Comparison of ENCODE assay signal across 19 cellular contexts in genomic region chr11:62088331-62088933, GRCh38. TPM values are rescaled to one million over a fixed set of nuclear protein-coding genes. Genes with fewer than 3 reads are reported as not detected.
DNase-seq lines count a peak whose midpoint lies in the region; ATAC-seq and TF ChIP-seq lines count a peak whose summit lies in the region.
"Had no signal": no experiment of that assay in that cellular context is flagged by ENCODE, and none has a peak within 500 bp of the region (broad histone marks: within the 10 kb centered on the region; RNA-seq: fewer than 3 reads in every experiment).

No MANE protein-coding gene starts in this region.

- no peak overlapping the region for H2BK5ac ChIP-seq in mesendoderm (ENCODE audit: low read length)

- H3K56ac ChIP-seq in mesendoderm (ENCODE audit: low read length) = no peak overlapping the region

- no peak for TF ChIP-seq RAD21 in HCT116 (IDR thresholded peaks at IDR 0.05; ENCODE audit: low read depth)

- H2BK15ac ChIP-seq in mesendoderm (replicated peaks; ENCODE audit: low read depth) = no peak overlapping the region

- no peak overlapping the region for H4K5ac ChIP-seq in mesendoderm (ENCODE audit: low read length)

- no peak overlapping the region for H3K4ac ChIP-seq in mesendoderm (ENCODE audit: low read depth, low read length)

- H3K79me2 ChIP-seq in HCT116 (ENCODE audit: insufficient read depth, low read length) (no peaks in the 10 kb centered on the region), mesendoderm (ENCODE audit: control insufficient read depth, insufficient read depth, low read length) (no peaks in the 10 kb centered on the region)

- H3K27me3 Mint-ChIP-seq in activated CD4-positive, alpha-beta memory T cell treated with anti-CD3 and anti-CD28 coated beads for 36 hours = peaks cover 3% of the 10 kb centered on the region

- WGBS in mesendoderm (ENCODE audit: extremely low coverage, insufficient coverage, low lambda C conversion rate) = no CpG with 5 or more reads among the region's 1 CpG
- 33 to 47% methylated on average over 1 of the region's 1 CpG for WGBS in lower leg skin, 2 donors

- CTCF ChIA-PET in HCT116 (lab: Charles Lee) = no interaction called here
- CTCF ChIA-PET in activated CD4-positive, alpha-beta memory T cell treated with anti-CD3 and anti-CD28 coated beads for 36 hours (lab: Charles Lee) = interaction anchor here (0.5 to 11.4 kb wide), 5 partner anchors 17 to 218 kb away, joined by 3 to 417 read pairs (median 4); no protein-coding TSS in a partner anchor

- RAD21 ChIA-PET in HCT116 (lab: Charles Lee; ENCODE audit: low non-redundant PET in 1 of 2, low total read pairs in 2 of 2, uncharacterized antibody in 2 of 2, unreplicated experiment in 2 of 2) = no interaction called here

- H3K23ac ChIP-seq in mesendoderm (ENCODE audit: low read length) = no peak overlapping the region

- H3K36me3 ChIP-seq in HCT116 (ENCODE audit: control insufficient read depth in 1 of 2, insufficient read depth in 2 of 2, low read length in 2 of 2) = no peaks in the 10 kb centered on the region
- H3K36me3 ChIP-seq in mesendoderm (ENCODE audit: control insufficient read depth, insufficient read depth, low read length) = no peaks in the 10 kb centered on the region

- peak; percentile 31 for DNase-seq in DMS53 (lab: John Stamatoyannopoulos, UW)
- DNase-seq in DMS53 treated with DMSO at 0.1 percent for 48 hours (lab: John Stamatoyannopoulos, UW; ENCODE audit: unreplicated experiment) = no peak
- DNase-seq in HCT116 (ENCODE audit: low read depth, low spot score) = no peak
- peak; percentile 3 for DNase-seq in astrocyte of the hippocampus (ENCODE audit: low read depth, low spot score)
- peak; percentile 27 for DNase-seq in mesendoderm
- DNase-seq in cortex of kidney (lab: John Stamatoyannopoulos, UW) = no peak
- no peak for DNase-seq in lower leg skin (ENCODE audit: low spot score in 2 of 2)
- no peak for DNase-seq in activated CD4-positive, alpha-beta memory T cell treated with anti-CD3 and anti-CD28 coated beads for 36 hours
- DNase-seq: 8988T, Caco-2, H9, NCI-H1092, NCI-H1694 treated with DMSO at 0.1 percent for 48 hours, NCI-H446 treated with DMSO at 0.1 percent for 48 hours, NCI-H774, SHP77 treated with DMSO at 0.1 percent for 48 hours had no signal

- no peaks in the 10 kb centered on the region for H3K4me1 ChIP-seq in HCT116 (ENCODE audit: control insufficient read depth in 1 of 2, insufficient read depth in 2 of 2, low read length in 2 of 2)
- no peaks in the 10 kb centered on the region for H3K4me1 ChIP-seq in mesendoderm (ENCODE audit: control insufficient read depth, low read depth, low read length)
- H3K4me1 ChIP-seq: Caco-2 had no signal

- H2BK120ac ChIP-seq in mesendoderm (ENCODE audit: low read depth, low read length) = no peak overlapping the region

- no TSS peak for BruUV-seq in HCT116 (replicated peaks; lab: Mats Ljungman, UMichigan)

- ATAC-seq in HCT116 = no peak

- no peaks in the 10 kb centered on the region for H3K9me2 ChIP-seq in HCT116 (ENCODE audit: insufficient read depth)

- H2AFZ ChIP-seq in HCT116 (ENCODE audit: low read depth, low read length, poor library complexity, severe bottlenecking) = no peak overlapping the region

- H3K27me3 ChIP-seq in HCT116 (ENCODE audit: insufficient read depth, low read length) (no peaks in the 10 kb centered on the region), mesendoderm (ENCODE audit: insufficient read depth, low read length, poor library complexity) (no peaks in the 10 kb centered on the region)

- no peak overlapping the region for H4K8ac ChIP-seq in mesendoderm (ENCODE audit: low read depth, low read length)

- H3K79me1 ChIP-seq in mesendoderm (ENCODE audit: low read length) = no peaks in the 10 kb centered on the region

- no peak overlapping the region for H3K4me3 Mint-ChIP-seq in activated CD4-positive, alpha-beta memory T cell treated with anti-CD3 and anti-CD28 coated beads for 36 hours
- H3K4me3 Mint-ChIP-seq: H9; IgD-negative memory B cell; T-helper 1 cell treated with Interleukin-12 subunit alpha and Interleukin-12 subunit beta and Interleukin-4 antibody, amounts not matched to agents 30 μg/mL and 1 μg/mL, for 36 hours had no signal

- POLR2A ChIA-PET in HCT116 (lab: Charles Lee) = interaction anchor here (0.6 to 1.4 kb wide), 2 partner anchors 20 to 190 kb away, joined by 3 to 7 read pairs; no protein-coding TSS in a partner anchor
- POLR2A ChIA-PET in activated CD4-positive, alpha-beta memory T cell treated with anti-CD3 and anti-CD28 coated beads for 36 hours (lab: Charles Lee) = no interaction called here

- no peaks in the 10 kb centered on the region for H3K4me1 Mint-ChIP-seq in activated CD4-positive, alpha-beta memory T cell treated with anti-CD3 and anti-CD28 coated beads for 36 hours (ENCODE audit: low read depth)
- H3K4me1 Mint-ChIP-seq: H9, IgD-negative memory B cell had no signal

- H3K18ac ChIP-seq in mesendoderm (ENCODE audit: low read length) = no peak overlapping the region

- H3K36me3 Mint-ChIP-seq in activated CD4-positive, alpha-beta memory T cell treated with anti-CD3 and anti-CD28 coated beads for 36 hours = peaks cover 1% of the 10 kb centered on the region

- H3K9me3 ChIP-seq in HCT116 (ENCODE audit: control insufficient read depth in 1 of 2, insufficient read depth in 1 of 2, low read depth in 1 of 2, low read length in 2 of 2) = peaks cover 0 to 12% of the 10 kb centered on the region in 2 experiments; a peak in 2 of 4 replicates

- H2AK5ac ChIP-seq in mesendoderm (ENCODE audit: low read length) = no peak overlapping the region

- H3K9ac ChIP-seq in HCT116 (ENCODE audit: low read length) = no peak overlapping the region
- H3K9ac ChIP-seq in mesendoderm (ENCODE audit: low read length) = no peak overlapping the region

- H3K4me2 ChIP-seq in HCT116 (ENCODE audit: low read length) (no peak overlapping the region), mesendoderm (ENCODE audit: low read length) (no peak overlapping the region)

- no peak overlapping the region for H3K27ac Mint-ChIP-seq in activated CD4-positive, alpha-beta memory T cell treated with anti-CD3 and anti-CD28 coated beads for 36 hours
- H3K27ac Mint-ChIP-seq: H9; IgD-negative memory B cell; T-helper 1 cell treated with Interleukin-12 subunit alpha and Interleukin-12 subunit beta and Interleukin-4 antibody, amounts not matched to agents 30 μg/mL and 1 μg/mL, for 36 hours had no signal

- intact Hi-C loops in HCT116 (cut with micrococcal nuclease) (no loop called here), lower leg skin (cut with DNase I; ENCODE audit: low total_unique reads) (no loop called here)
- intact Hi-C loops in activated CD4-positive, alpha-beta memory T cell treated with anti-CD3 and anti-CD28 coated beads for 36 hours (cut with micrococcal nuclease) = no loop called here

- no peaks in the 10 kb centered on the region for H4K20me1 ChIP-seq in HCT116 (ENCODE audit: insufficient read depth)

- no peak overlapping the region for H3K4me3 ChIP-seq in HCT116 (replicated peaks in 1 of 2; ENCODE audit: low read depth in 1 of 2, low read length in 2 of 2)
- no peak overlapping the region for H3K4me3 ChIP-seq in mesendoderm (ENCODE audit: low read length)
- no peak overlapping the region for H3K4me3 ChIP-seq in lower leg skin (ENCODE audit: low read depth, poor library complexity, severe bottlenecking)

- H3K27ac ChIP-seq in HCT116 (ENCODE audit: low read depth, low read length) (no peak overlapping the region), mesendoderm (ENCODE audit: low read depth, low read length) (no peak overlapping the region)
- H3K27ac ChIP-seq: C4-2B had no signal

- TF ChIP-seq CTCF in HCT116 (IDR thresholded peaks at IDR 0.05 in 2 of 3, conservative IDR thresholded peaks at IDR 0.05 in 1 of 3; ENCODE audit: borderline replicate concordance in 1 of 3, insufficient read depth in 1 of 3, low read depth in 2 of 3, low read length in 2 of 3) = no peak
- TF ChIP-seq CTCF in lower leg skin (IDR thresholded peaks at IDR 0.05) = no peak

- peaks cover 12% of the 10 kb centered on the region for H3K9me3 Mint-ChIP-seq in activated CD4-positive, alpha-beta memory T cell treated with anti-CD3 and anti-CD28 coated beads for 36 hours

- TF ChIP-seq POLR2A in HCT116 (IDR thresholded peaks at IDR 0.05; ENCODE audit: borderline replicate concordance, extremely low read depth, insufficient read depth, insufficient read length) (no peak), lower leg skin (IDR thresholded peaks at IDR 0.05) (no peak)

TF ChIP-seq in HCT116, 20 proteins besides CTCF, POLR2A, EP300 and RAD21:
- no peak for TF ChIP-seq ZNF274 (IDR thresholded peaks at IDR 0.05; ENCODE audit: low read depth, low read length)
- TF ChIP-seq CBX3 (IDR thresholded peaks at IDR 0.05; ENCODE audit: low read depth) = peak; percentile 73; the same call in 1 of the 2 replicates

RNA-seq across cellular contexts. Expression of gene INCENP, which starts 35.4 kb away (rescaled TPM):
- total RNA-seq in HCT116 (2021; ENCODE audit: unreplicated experiment) = 118 TPM
- polyA plus RNA-seq in HCT116 (2012) = 60.3 and 66.2 TPM in 2 replicates
- 33.6 TPM for polyA plus RNA-seq in mesendoderm (2013, experiment 1 of 2)
- 33.1 TPM for polyA plus RNA-seq in mesendoderm (2013, experiment 2 of 2)
- total RNA-seq in lower leg skin = 10 to 100 TPM; 17.5 to 30.7 (median 26.4) TPM
- total RNA-seq in activated CD4-positive, alpha-beta memory T cell treated with anti-CD3 and anti-CD28 coated beads for 36 hours = 100 to 1,000 TPM; 128 to 133 TPM

Comparison
In these comparisons a context has a peak if more than half of its experiments do, and no peak if none do; other contexts are left out.
1. DNase-seq: peak in DMS53 (single experiment), astrocyte of the hippocampus (single experiment) and mesendoderm (single experiment); none in DMS53 treated with DMSO at 0.1 percent for 48 hours (single experiment), HCT116 (single experiment), cortex of kidney (single experiment), lower leg skin (0 of 2) and activated CD4-positive, alpha-beta memory T cell treated with anti-CD3 and anti-CD28 coated beads for 36 hours (single experiment).